Comparison of ENCODE assay signal across 8 cellular contexts in genomic region chr6:74091133-74091793, GRCh38.
DNase-seq lines count a peak whose midpoint lies in the region; ATAC-seq and TF ChIP-seq lines count a peak whose summit lies in the region.

No MANE protein-coding gene starts in this region.

- H3K4me3 ChIP-seq in ascending aorta (no peak overlapping the region), upper lobe of left lung (no peak overlapping the region)

- TF ChIP-seq CTCF in ascending aorta (IDR thresholded peaks at IDR 0.05) (peak in 2 of 3 experiments; percentile 29 to 61), upper lobe of left lung (IDR thresholded peaks at IDR 0.05) (peak; percentile 17 to 57 (median 48))

- ATAC-seq in GM21723 (IDR thresholded peaks at IDR 0.05; ENCODE audit: unreplicated experiment) (peak; percentile 71), upper lobe of left lung (ENCODE audit: low FRiP score in 2 of 2) (peak in 1 of 2 donors; percentile 68), GM19452 (IDR thresholded peaks at IDR 0.05; ENCODE audit: unreplicated experiment) (no peak)

- DNase-seq in ELR (ENCODE audit: low read depth), result peak; percentile 73
- DNase-seq in NCI-H1105 (lab: John Stamatoyannopoulos, UW), result peak; percentile 24
- DNase-seq in ascending aorta (ENCODE audit: low spot score in 2 of 2), result no peak
- peak; percentile 64 for DNase-seq in inferior parietal cortex (ENCODE audit: extremely low spot score)
- no peak for DNase-seq in upper lobe of left lung
- no peak for DNase-seq in activated CD4-positive, CD25-positive, alpha-beta regulatory T cell treated with anti-CD3 and anti-CD28 coated beads, Interleukin-2, amount 50 U/mL, for 72 hours

- H3K27me3 ChIP-seq in ascending aorta (no peaks in the 10 kb centered on the region), upper lobe of left lung (no peaks in the 10 kb centered on the region)

- H3K4me1 ChIP-seq in ascending aorta (no peaks in the 10 kb centered on the region), upper lobe of left lung (no peaks in the 10 kb centered on the region)

- H3K27ac ChIP-seq in ascending aorta (no peak overlapping the region), upper lobe of left lung (no peak overlapping the region)

- no peak for TF ChIP-seq POLR2A in upper lobe of left lung (IDR thresholded peaks at IDR 0.05)

- 53% methylated on average over 8 of the region's 8 CpGs for WGBS in upper lobe of left lung, 2 donors

- H3K36me3 ChIP-seq in ascending aorta (no peaks in the 10 kb centered on the region), upper lobe of left lung (no peaks in the 10 kb centered on the region)

- no peaks in the 10 kb centered on the region for H3K9me3 ChIP-seq in ascending aorta
- H3K9me3 ChIP-seq in upper lobe of left lung, result no peaks in the 10 kb centered on the region

- no peak for TF ChIP-seq EP300 in upper lobe of left lung (IDR thresholded peaks at IDR 0.05)

- intact Hi-C loops in ascending aorta (cut with DNase I), result loop anchor here (5.0 kb wide), 1 partner anchor 1116 kb away; the partner anchor contains the start of gene COL12A1

Comparison
In these comparisons a context has a peak if more than half of its experiments do, and no peak if none do; other contexts are left out.
1. DNase-seq: peak in ELR (single experiment), NCI-H1105 (single experiment) and inferior parietal cortex (single experiment); none in ascending aorta (0 of 2), upper lobe of left lung (0 of 2) and activated CD4-positive, CD25-positive, alpha-beta regulatory T cell treated with anti-CD3 and anti-CD28 coated beads, Interleukin-2, amount 50 U/mL, for 72 hours (single experiment).